25 cellular contexts compared by ENCODE assay signal in the genomic region with DNA sequence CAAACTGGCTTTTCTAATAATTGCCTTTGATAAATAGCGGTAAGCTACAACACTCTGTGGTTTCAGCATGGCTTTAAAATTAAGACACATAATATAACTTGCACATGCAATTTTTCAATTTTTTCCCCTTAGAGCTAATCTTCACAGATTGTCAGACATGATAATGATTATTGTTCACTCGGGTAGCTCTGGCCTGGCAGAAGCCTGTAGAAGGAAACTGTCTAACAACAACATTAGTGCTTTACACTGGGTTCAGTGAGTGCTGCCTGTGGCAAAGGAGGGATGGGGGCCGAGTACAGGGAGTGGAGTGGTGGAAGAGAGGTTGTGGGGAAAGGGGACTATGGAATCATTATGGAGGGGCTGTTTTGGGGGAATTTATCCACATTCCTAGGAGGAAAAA.
"Had no signal": no experiment of that assay in that cellular context is flagged by ENCODE, and none has a peak within 500 bp of the region (broad histone marks: within the 10 kb centered on the region; RNA-seq: fewer than 3 reads in every experiment).

No MANE protein-coding gene starts in this region.

- H3K36me3 Mint-ChIP-seq: naive thymus-derived CD8-positive, alpha-beta T cell; stimulated activated memory B cell treated with anti-CD40 and anti-IgM and Interleukin-4, amounts not matched to agents 10 μg/mL and 1 μg/mL and 100 μg/mL, for 72 hours; type B pancreatic cell had no signal

- H3K4me1 ChIP-seq: left ventricle myocardium inferior, pancreas, prostate gland, tibial nerve, uterus had no signal

- H3K79me2 ChIP-seq: hepatocyte had no signal

- H3K36me3 ChIP-seq: left ventricle myocardium inferior, pancreas, prostate gland, tibial nerve, uterus had no signal

- ATAC-seq: naive thymus-derived CD8-positive, alpha-beta T cell; pancreas; right cardiac atrium; sciatic nerve; stimulated activated memory B cell treated with anti-CD40 and anti-IgM and Interleukin-4, amounts not matched to agents 10 μg/mL and 1 μg/mL and 100 μg/mL, for 72 hours; stimulated activated naive CD8-positive, alpha-beta T cell treated with anti-CD3 and anti-CD28 coated beads, Interleukin-15, amount 100 ng/mL, for 72 hours had no signal

- H3K4me3 ChIP-seq: hepatocyte, left ventricle myocardium inferior, lung, pancreas, prostate gland, tibial nerve, uterus had no signal

- H3K27ac ChIP-seq: hepatocyte, left ventricle myocardium inferior, pancreas, prostate gland, tibial nerve, uterus had no signal

- H3K27me3 ChIP-seq: pancreas, tibial nerve, uterus had no signal

- DNase-seq: islet precursor cell; left ventricle myocardium inferior; mesendoderm; naive thymus-derived CD8-positive, alpha-beta T cell; pancreas; posterior cingulate gyrus; retina; right cardiac atrium; small intestine; stimulated activated CD4-positive, alpha-beta T cell treated with anti-CD3 and anti-CD28 coated beads, Interleukin-1b, Interleukin-23, amount 100 ng/mL, for 48 hours; stimulated activated CD4-positive, alpha-beta T cell treated with anti-CD3 and anti-CD28 coated beads, Interleukin-2, amount 100 ng/mL, for 48 hours; stimulated activated CD4-positive, alpha-beta T cell treated with anti-CD3 and anti-CD28 coated beads, Interleukin-4, amount 100 ng/mL, for 4 hours; stimulated activated CD8-positive, alpha-beta memory T cell treated with anti-CD3 and anti-CD28 coated beads, Interleukin-4, amount 100 ng/mL, for 48 hours; stimulated activated naive CD4-positive, alpha-beta T cell treated with Interleukin-2 at 50 U/mL for 16 hours; stimulated activated naive CD8-positive, alpha-beta T cell treated with anti-CD3 and anti-CD28 coated beads, Interleukin-15, amount 100 ng/mL, for 72 hours; substantia nigra; uterus had no signal

- H3K27ac Mint-ChIP-seq: nephron; stimulated activated memory B cell treated with anti-CD40 and anti-IgM and Interleukin-4, amounts not matched to agents 10 μg/mL and 1 μg/mL and 100 μg/mL, for 72 hours; stimulated activated naive CD8-positive, alpha-beta T cell treated with anti-CD3 and anti-CD28 coated beads, Interleukin-15, amount 100 ng/mL, for 72 hours; type B pancreatic cell had no signal

- H2AFZ ChIP-seq: hepatocyte had no signal

- H3K9me3 Mint-ChIP-seq: stimulated activated naive CD8-positive, alpha-beta T cell treated with anti-CD3 and anti-CD28 coated beads, Interleukin-15, amount 100 ng/mL, for 72 hours; type B pancreatic cell had no signal

- H3K27me3 Mint-ChIP-seq: stimulated activated naive CD8-positive, alpha-beta T cell treated with anti-CD3 and anti-CD28 coated beads, Interleukin-15, amount 100 ng/mL, for 72 hours had no signal

- H3K4me2 ChIP-seq: hepatocyte had no signal

- H3K4me3 Mint-ChIP-seq: naive thymus-derived CD8-positive, alpha-beta T cell; nephron; stimulated activated memory B cell treated with anti-CD40 and anti-IgM and Interleukin-4, amounts not matched to agents 10 μg/mL and 1 μg/mL and 100 μg/mL, for 72 hours; stimulated activated naive CD8-positive, alpha-beta T cell treated with anti-CD3 and anti-CD28 coated beads, Interleukin-15, amount 100 ng/mL, for 72 hours; type B pancreatic cell had no signal

- H3K9me3 ChIP-seq: left ventricle myocardium inferior, pancreas, prostate gland, tibial nerve, uterus had no signal

- H3K4me1 Mint-ChIP-seq: naive thymus-derived CD8-positive, alpha-beta T cell; nephron; stimulated activated naive CD8-positive, alpha-beta T cell treated with anti-CD3 and anti-CD28 coated beads, Interleukin-15, amount 100 ng/mL, for 72 hours had no signal
